Comparison of ENCODE assay signal across 21 cellular contexts in genomic region chr1:214523124-214523824, GRCh38. TPM values are rescaled to one million over a fixed set of nuclear protein-coding genes. Genes with fewer than 3 reads are reported as not detected.
DNase-seq lines count a peak whose midpoint lies in the region; ATAC-seq and TF ChIP-seq lines count a peak whose summit lies in the region.
"Had no signal": no experiment of that assay in that cellular context is flagged by ENCODE, and none has a peak within 500 bp of the region (broad histone marks: within the 10 kb centered on the region; RNA-seq: fewer than 3 reads in every experiment).

No MANE protein-coding gene starts in this region.

- H3K27ac ChIP-seq in H9 (ENCODE audit: insufficient read length, low read depth, low read length), result no peak overlapping the region
- H3K27ac ChIP-seq in RWPE1, result peak overlapping the region; percentile 46
- H3K27ac ChIP-seq in trophoblast cell (ENCODE audit: low read depth, low read length), result no peak overlapping the region
- H3K27ac ChIP-seq in GM23338 (ENCODE audit: low read depth), result no peak overlapping the region
- H3K27ac ChIP-seq: Peyer's patch had no signal

- no peak overlapping the region for H3K9ac ChIP-seq in H9 (ENCODE audit: extremely low read depth, insufficient read length, low read length)
- no peak overlapping the region for H3K9ac ChIP-seq in trophoblast cell (ENCODE audit: low read length)

- H3K79me1 ChIP-seq in H9 (ENCODE audit: insufficient read depth, low read depth, low read length, poor library complexity, severe bottlenecking) (peaks cover 10% of the 10 kb centered on the region), trophoblast cell (ENCODE audit: low read length) (peaks cover 2% of the 10 kb centered on the region)

- H4K5ac ChIP-seq in H9 (ENCODE audit: insufficient read length, low read depth, low read length), result no peak overlapping the region

- H4K12ac ChIP-seq in trophoblast cell (ENCODE audit: low read depth, low read length), result no peak overlapping the region

- H3T11ph ChIP-seq in H9 (ENCODE audit: low read length), result no peak overlapping the region

- H3K4me3 Mint-ChIP-seq in H9 (no peak overlapping the region), GM23338 (no peak overlapping the region)

- no peaks in the 10 kb centered on the region for H4K20me1 ChIP-seq in H9 (ENCODE audit: control insufficient read depth, insufficient read depth, insufficient read length)
- peaks cover 37% of the 10 kb centered on the region for H4K20me1 ChIP-seq in GM23338 (replicated peaks; ENCODE audit: insufficient read depth)

- H3K36me3 Mint-ChIP-seq in H9 (ENCODE audit: insufficient read depth in 1 of 3, low read depth in 3 of 3) (no peaks in the 10 kb centered on the region), GM23338 (ENCODE audit: low read depth) (no peaks in the 10 kb centered on the region)

- H3F3A ChIP-seq in GM23338 (replicated peaks; ENCODE audit: low read depth), result no peaks in the 10 kb centered on the region

- H2BK12ac ChIP-seq in H9 (ENCODE audit: insufficient read length, low read depth, low read length) (no peak overlapping the region), trophoblast cell (ENCODE audit: low read length) (no peak overlapping the region)

- peaks cover 29 to 43% of the 10 kb centered on the region in 2 experiments for H3K4me1 Mint-ChIP-seq in H9
- H3K4me1 Mint-ChIP-seq in GM23338, result peaks cover 32% of the 10 kb centered on the region

- no peak for ATAC-seq in HG03139 (IDR thresholded peaks at IDR 0.05; ENCODE audit: unreplicated experiment)
- no peak for ATAC-seq in GM23338

- H3K27ac Mint-ChIP-seq in H9 (peak overlapping the region in 2 of 3 experiments; percentile 8 to 22; a peak in 3 of 7 replicates), GM23338 (no peak overlapping the region)

- H2BK20ac ChIP-seq in H9 (ENCODE audit: low read depth, low read length, poor library complexity, severe bottlenecking), result no peak overlapping the region

- no peak overlapping the region for H3K18ac ChIP-seq in H9 (ENCODE audit: insufficient read length, low read depth, low read length)
- H3K18ac ChIP-seq in trophoblast cell (ENCODE audit: low read length), result no peak overlapping the region

- H3K27me3 ChIP-seq in H9 (ENCODE audit: insufficient read depth, low read length), result no peaks in the 10 kb centered on the region
- H3K27me3 ChIP-seq in trophoblast cell (ENCODE audit: insufficient read depth, low read length), result no peaks in the 10 kb centered on the region
- no peaks in the 10 kb centered on the region for H3K27me3 ChIP-seq in GM23338 (ENCODE audit: insufficient read depth)
- H3K27me3 ChIP-seq: MG63, Peyer's patch had no signal

- H2AFZ ChIP-seq in H9 (ENCODE audit: low read length) (no peak overlapping the region), trophoblast cell (ENCODE audit: insufficient read depth, low read length, poor library complexity) (no peak overlapping the region), GM23338 (no peak overlapping the region)

- H2BK5ac ChIP-seq in H9 (ENCODE audit: insufficient read length, low read length) (no peak overlapping the region), trophoblast cell (ENCODE audit: low read depth, low read length, poor library complexity) (no peak overlapping the region)

- H2BK120ac ChIP-seq in H9 (ENCODE audit: low read depth, low read length, poor library complexity, severe bottlenecking) (no peak overlapping the region), trophoblast cell (ENCODE audit: insufficient read depth, low read length, poor library complexity) (no peak overlapping the region)

- no peak overlapping the region for H3K56ac ChIP-seq in H9 (ENCODE audit: insufficient read length, low read depth, low read length)

- no peak overlapping the region for H3K14ac ChIP-seq in H9 (ENCODE audit: insufficient read depth, low read length)
- H3K14ac ChIP-seq in trophoblast cell (ENCODE audit: low read length), result no peak overlapping the region

- H3K4ac ChIP-seq in H9 (ENCODE audit: low read depth, low read length) (no peak overlapping the region), trophoblast cell (ENCODE audit: low read depth, low read length) (peak overlapping the region; percentile 86)

- H3K9me3 Mint-ChIP-seq in H9, result no peaks in the 10 kb centered on the region
- no peaks in the 10 kb centered on the region for H3K9me3 Mint-ChIP-seq in GM23338

- peaks cover 3% of the 10 kb centered on the region for H3K4me1 ChIP-seq in H9 (ENCODE audit: insufficient read depth, low read length)
- peaks cover 6 to 18% of the 10 kb centered on the region in 2 experiments for H3K4me1 ChIP-seq in trophoblast cell (ENCODE audit: control insufficient read depth in 1 of 2, insufficient read depth in 2 of 2, low read length in 2 of 2)
- H3K4me1 ChIP-seq in GM23338 (ENCODE audit: insufficient read depth), result peaks cover 38% of the 10 kb centered on the region
- H3K4me1 ChIP-seq: HAP-1 had no signal

- no peak overlapping the region for H3K4me3 ChIP-seq in trophoblast cell (ENCODE audit: low read depth, low read length)
- no peak overlapping the region for H3K4me3 ChIP-seq in GM23338
- H3K4me3 ChIP-seq: HAP-1, MG63, Peyer's patch had no signal

- H4K91ac ChIP-seq in H9 (ENCODE audit: insufficient read length, low read depth, low read length), result no peak overlapping the region
- no peak overlapping the region for H4K91ac ChIP-seq in trophoblast cell (ENCODE audit: low read depth, low read length)

- no peak overlapping the region for H2BK15ac ChIP-seq in H9 (ENCODE audit: low read depth, low read length)

- H2AK5ac ChIP-seq in H9 (ENCODE audit: insufficient read length, low read length) (no peak overlapping the region), trophoblast cell (ENCODE audit: low read length) (no peak overlapping the region)

- WGBS in H9 (ENCODE audit: extremely low coverage, insufficient read length, low lambda C conversion rate), result no CpG with 5 or more reads among the region's 8 CpGs
- WGBS in trophoblast cell (ENCODE audit: extremely low coverage, insufficient coverage, insufficient read length), result 100% methylated on average over 1 of the region's 8 CpGs

- H3K4me2 ChIP-seq in H9 (ENCODE audit: insufficient read depth, insufficient read length, low read length) (no peak overlapping the region), trophoblast cell (ENCODE audit: low read length) (no peak overlapping the region), GM23338 (no peak overlapping the region)

- H4K8ac ChIP-seq in H9 (replicated peaks; ENCODE audit: insufficient read length, low read depth, low read length), result no peak overlapping the region
- H4K8ac ChIP-seq in trophoblast cell (ENCODE audit: low read depth, low read length), result no peak overlapping the region

- no peaks in the 10 kb centered on the region for H3K9me3 ChIP-seq in H9 (ENCODE audit: control insufficient read depth, low read depth, low read length)
- no peaks in the 10 kb centered on the region for H3K9me3 ChIP-seq in trophoblast cell (ENCODE audit: insufficient read depth, low read depth, low read length)
- H3K9me3 ChIP-seq: HAP-1, MG63, Peyer's patch had no signal

- H3K79me2 ChIP-seq in H9 (ENCODE audit: insufficient read depth, low read length) (peaks cover 13% of the 10 kb centered on the region; the same call in 1 of the 2 replicates), trophoblast cell (ENCODE audit: control insufficient read depth, insufficient read depth, low read length, poor library complexity) (peaks cover 14% of the 10 kb centered on the region), GM23338 (replicated peaks; ENCODE audit: insufficient read depth) (peaks cover 98% of the 10 kb centered on the region)

- H3K23me2 ChIP-seq in H9 (ENCODE audit: insufficient read length, low read depth, low read length, poor library complexity, severe bottlenecking), result no peaks in the 10 kb centered on the region

- no peaks in the 10 kb centered on the region for H3K36me3 ChIP-seq in trophoblast cell (ENCODE audit: control insufficient read depth in 1 of 2, insufficient read depth in 2 of 2, low read length in 2 of 2)
- no peaks in the 10 kb centered on the region for H3K36me3 ChIP-seq in GM23338 (ENCODE audit: insufficient read depth)
- H3K36me3 ChIP-seq: HAP-1, Peyer's patch had no signal

- no peaks in the 10 kb centered on the region for H3K9me2 ChIP-seq in GM23338 (ENCODE audit: insufficient read depth)

- H3K27me3 Mint-ChIP-seq in H9 (ENCODE audit: low read depth), result no peaks in the 10 kb centered on the region
- no peaks in the 10 kb centered on the region for H3K27me3 Mint-ChIP-seq in GM23338 (ENCODE audit: insufficient read depth, low read depth, poor library complexity)

- TF ChIP-seq CTCF in H9 (conservative IDR thresholded peaks at IDR 0.05) (no peak), RWPE1 (conservative IDR thresholded peaks at IDR 0.05; ENCODE audit: low read depth) (no peak), GM23338 (conservative IDR thresholded peaks at IDR 0.05; ENCODE audit: low read depth in 2 of 2) (no peak)

- CTCF ChIA-PET in RWPE1 (lab: Yijun Ruan, JAX), result interaction anchor here (1.1 kb wide), 1 partner anchor 19 kb away, joined by 3 read pairs; no protein-coding TSS in a partner anchor

- H3K23ac ChIP-seq in H9 (ENCODE audit: insufficient read length, low read depth, low read length) (no peak overlapping the region), trophoblast cell (ENCODE audit: low read length) (no peak overlapping the region)

- POLR2A ChIA-PET in RWPE1 (lab: Yijun Ruan, JAX; ENCODE audit: low non-redundant PET), result no interaction called here

- DNase-seq in H9, result no peak
- peak; percentile 45 for DNase-seq in HuH-7 (ENCODE audit: low spot score)
- DNase-seq in RWPE1 (ENCODE audit: low spot score), result no peak
- DNase-seq in trophoblast cell, result no peak
- DNase-seq in GM23338 (ENCODE audit: low spot score), result no peak
- no peak for DNase-seq in NCI-H510A (lab: John Stamatoyannopoulos, UW)
- DNase-seq: ACHN, C1 segment of cervical spinal cord, DMS79 treated with DMSO at 0.1 percent for 48 hours, MG63, NCI-H1417, NCI-H187, NCI-H2227 treated with DMSO at 0.1 percent for 48 hours, NCI-H524, NCI-H82, Peyer's patch, Right ventricle myocardium superior, SW 1271, T-helper 2 cell had no signal

TF ChIP-seq in GM23338, 12 proteins besides CTCF, POLR2A, EP300 and RAD21:
- no peak for TF ChIP-seq STAT1 (IDR thresholded peaks at IDR 0.05; ENCODE audit: unreplicated experiment)
- no peak for TF ChIP-seq EZH2 (IDR thresholded peaks at IDR 0.05; ENCODE audit: low read depth, unreplicated experiment)
- TF ChIP-seq, protein P1, sequence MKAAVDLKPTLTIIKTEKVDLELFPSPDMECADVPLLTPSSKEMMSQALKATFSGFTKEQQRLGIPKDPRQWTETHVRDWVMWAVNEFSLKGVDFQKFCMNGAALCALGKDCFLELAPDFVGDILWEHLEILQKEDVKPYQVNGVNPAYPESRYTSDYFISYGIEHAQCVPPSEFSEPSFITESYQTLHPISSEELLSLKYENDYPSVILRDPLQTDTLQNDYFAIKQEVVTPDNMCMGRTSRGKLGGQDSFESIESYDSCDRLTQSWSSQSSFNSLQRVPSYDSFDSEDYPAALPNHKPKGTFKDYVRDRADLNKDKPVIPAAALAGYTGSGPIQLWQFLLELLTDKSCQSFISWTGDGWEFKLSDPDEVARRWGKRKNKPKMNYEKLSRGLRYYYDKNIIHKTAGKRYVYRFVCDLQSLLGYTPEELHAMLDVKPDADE (IDR thresholded peaks at IDR 0.05), result no peak
- no peak for TF ChIP-seq POLR2AphosphoS5 (IDR thresholded peaks at IDR 0.05; ENCODE audit: low read depth)

RNA-seq across cellular contexts. Expression of gene PTPN14, which starts 28.1 kb away (rescaled TPM):
- 76.4 and 79.0 TPM in 2 replicates for total RNA-seq in H9 (2021)
- 40.3 and 40.4 TPM in 2 replicates for polyA plus RNA-seq in trophoblast cell (2013)
- total RNA-seq in GM23338 (2014; rRNA removed; shearing (Covaris generic)), result 60.0 and 70.2 TPM in 2 replicates
- 18.0 and 18.7 TPM in 2 replicates for polyA plus RNA-seq in GM23338 (2016; fragmentation: Nextera tagmentation; extraction: Ambion mirVana)
